Comparison of ENCODE assay signal across 1 cellular context in genomic region chr4:113762061-113762850, GRCh38.
TF ChIP-seq lines count a peak whose summit lies in the region.

No MANE protein-coding gene starts in this region.

TF ChIP-seq in GM12878, 131 proteins besides CTCF, POLR2A, EP300 and RAD21 (continued from another document):
- TF ChIP-seq E2F8 (IDR thresholded peaks at IDR 0.05; ENCODE audit: low read depth, partially characterized antibody) (no peak), RB1 (IDR thresholded peaks at IDR 0.05; ENCODE audit: borderline replicate concordance) (no peak), ETV6 (conservative IDR thresholded peaks at IDR 0.05 in 1 of 2, IDR thresholded peaks at IDR 0.05 in 1 of 2; ENCODE audit: borderline replicate concordance in 1 of 2, low read depth in 1 of 2) (peak in 1 of 2 experiments; percentile 27; a peak in 1 of 4 replicates), EZH2 (IDR thresholded peaks at IDR 0.05; ENCODE audit: borderline replicate concordance, control insufficient read depth, low read depth, low read length) (no peak), SUZ12 (IDR thresholded peaks at IDR 0.05; ENCODE audit: unreplicated experiment) (no peak), STAT1 (conservative IDR thresholded peaks at IDR 0.05) (no peak), SMC3 (IDR thresholded peaks at IDR 0.05; ENCODE audit: borderline replicate concordance, low read length) (no peak; the same call in 1 of the 2 replicates), CBX5 (IDR thresholded peaks at IDR 0.05; ENCODE audit: low read depth) (peak; percentile 81; the same call in 1 of the 2 replicates), CHD2 (IDR thresholded peaks at IDR 0.05; ENCODE audit: borderline replicate concordance, low read depth, low read length) (peak; percentile 98)
